ENCODE assay signal across 14 cellular contexts in genomic region chr7:44615793-44616192, GRCh38. TPM values are rescaled to one million over a fixed set of nuclear protein-coding genes. Genes with fewer than 3 reads are reported as not detected.
DNase-seq lines count a peak whose midpoint lies in the region; ATAC-seq, FAIRE-seq and TF ChIP-seq lines count a peak whose summit lies in the region.
"Had no signal": no experiment of that assay in that cellular context is flagged by ENCODE, and none has a peak within 500 bp of the region (broad histone marks: within the 10 kb centered on the region; RNA-seq: fewer than 3 reads in every experiment).

No MANE protein-coding gene starts in this region.

- H4K20me1 ChIP-seq in keratinocyte (ENCODE audit: control insufficient read depth, extremely low read depth, insufficient read depth, low read length) = peaks cover 3% of the 10 kb centered on the region

- peaks cover 94% of the 10 kb centered on the region for H3K79me2 ChIP-seq in keratinocyte (ENCODE audit: control insufficient read depth, insufficient read depth, low read length)

- no peaks in the 10 kb centered on the region for H3K9me3 Mint-ChIP-seq in activated B cell treated with CpG ODN at 0.5 μM for 24 hours
- H3K9me3 Mint-ChIP-seq: activated naive CD4-positive, alpha-beta T cell treated with anti-CD3 and anti-CD28 coated beads, Interleukin-2, amount 50 U/mL, for 72 hours; nephron had no signal

- CTCF ChIA-PET in activated B cell treated with CpG ODN at 0.5 μM for 24 hours (lab: Charles Lee) = interaction anchor here (0.9 kb wide), 1 partner anchor 20 kb away, joined by 3 read pairs; no protein-coding TSS in a partner anchor

- H3K27ac ChIP-seq in heart left ventricle = peak overlapping the region in 10 of 12 donors; percentile 5 to 81 (median 32)
- no peak overlapping the region for H3K27ac ChIP-seq in right cardiac atrium (ENCODE audit: low read length)
- peak overlapping the region; percentile 11 for H3K27ac ChIP-seq in keratinocyte (ENCODE audit: control insufficient read depth, insufficient read depth, low read length)
- H3K27ac ChIP-seq in suprapubic skin = peak overlapping the region; percentile 41

- DNase-seq in heart left ventricle (no peak), right cardiac atrium (no peak), activated B cell treated with CpG ODN at 0.5 μM for 24 hours (no peak), keratinocyte (ENCODE audit: low read depth, low spot score) (no peak), suprapubic skin (ENCODE audit: low spot score in 2 of 2) (peak in 1 of 2 donors; percentile 26), NCI-H1417 treated with DMSO at 0.1 percent for 48 hours (lab: John Stamatoyannopoulos, UW) (no peak), HuH-7.5 (ENCODE audit: low spot score) (no peak)
- DNase-seq: GOT3; stimulated activated naive CD4-positive, alpha-beta T cell treated with Interleukin-2 at 50 U/mL for 16 hours; T1000 had no signal

- no peak overlapping the region for H3K9ac ChIP-seq in keratinocyte (ENCODE audit: control insufficient read depth, extremely low read depth, insufficient read depth, low read length)

- H3K4me1 ChIP-seq in heart left ventricle (peaks cover 9 to 74% (median 42%) of the 10 kb centered on the region in 12 donors), right cardiac atrium (ENCODE audit: control insufficient read depth, insufficient read depth, low read length) (peaks cover 7% of the 10 kb centered on the region), keratinocyte (ENCODE audit: control insufficient read depth, extremely low read depth, insufficient read depth, low read length) (peaks cover 32% of the 10 kb centered on the region), suprapubic skin (peaks cover 68% of the 10 kb centered on the region)

- H3K36me3 Mint-ChIP-seq in activated B cell treated with CpG ODN at 0.5 μM for 24 hours (ENCODE audit: low read depth) = peaks cover 23% of the 10 kb centered on the region

- no peak overlapping the region for H3K4me3 Mint-ChIP-seq in activated B cell treated with CpG ODN at 0.5 μM for 24 hours
- H3K4me3 Mint-ChIP-seq: nephron had no signal

- peaks cover 0 to 13% (median 0%) of the 10 kb centered on the region in 9 donors for H3K36me3 ChIP-seq in heart left ventricle
- peaks cover 0 to 5% of the 10 kb centered on the region in 2 experiments for H3K36me3 ChIP-seq in keratinocyte (ENCODE audit: control insufficient read depth in 2 of 2, extremely low read depth in 1 of 2, insufficient read depth in 2 of 2, low read length in 2 of 2)
- H3K36me3 ChIP-seq in suprapubic skin = no peaks in the 10 kb centered on the region

- TF ChIP-seq POLR2A in heart left ventricle (IDR thresholded peaks at IDR 0.05) (no peak), suprapubic skin (IDR thresholded peaks at IDR 0.05) (no peak)

- TF ChIP-seq EP300 in suprapubic skin (IDR thresholded peaks at IDR 0.05) = no peak

- H3K4me1 Mint-ChIP-seq in activated B cell treated with CpG ODN at 0.5 μM for 24 hours = peaks cover 59% of the 10 kb centered on the region

- POLR2A ChIA-PET in activated B cell treated with CpG ODN at 0.5 μM for 24 hours (lab: Charles Lee) = interaction anchor here (0.7 to 2.2 kb wide), 3 partner anchors 9 to 59 kb away, joined by 3 to 9 read pairs (median 4); partner anchors contain the start of gene OGDH

- TF ChIP-seq CTCF in heart left ventricle (IDR thresholded peaks at IDR 0.05) (no peak), activated B cell treated with CpG ODN at 0.5 μM for 24 hours (IDR thresholded peaks at IDR 0.05) (no peak), keratinocyte (optimal IDR thresholded peaks at IDR 0.05 in 1 of 3, IDR thresholded peaks at IDR 0.05 in 1 of 3, conservative IDR thresholded peaks at IDR 0.05 in 1 of 3; ENCODE audit: extremely low read depth in 1 of 3, insufficient read depth in 2 of 3, low read length in 3 of 3) (no peak), suprapubic skin (IDR thresholded peaks at IDR 0.05) (no peak)

- no peaks in the 10 kb centered on the region for H3K9me1 ChIP-seq in keratinocyte (ENCODE audit: control insufficient read depth, extremely low read depth, insufficient read depth, low read length)

- no peaks in the 10 kb centered on the region for H3K9me3 ChIP-seq in heart left ventricle
- no peaks in the 10 kb centered on the region for H3K9me3 ChIP-seq in right cardiac atrium (ENCODE audit: control insufficient read depth, low read length)
- no peaks in the 10 kb centered on the region for H3K9me3 ChIP-seq in keratinocyte (ENCODE audit: control insufficient read depth, low read depth, low read length)
- no peaks in the 10 kb centered on the region for H3K9me3 ChIP-seq in suprapubic skin

- FAIRE-seq in keratinocyte (lab: Jason Lieb, UNC) = no peak
- FAIRE-seq: endometrium had no signal

- WGBS in heart left ventricle, 4 donors = 66 to 85% (median 73%) methylated on average over 5 of the region's 5 CpGs
- WGBS in right cardiac atrium = 86% methylated on average over 5 of the region's 5 CpGs
- 71% methylated on average over 5 of the region's 5 CpGs for WGBS in suprapubic skin

- peak overlapping the region; percentile 35 for H3K27ac Mint-ChIP-seq in activated B cell treated with CpG ODN at 0.5 μM for 24 hours

- dilution Hi-C loops in keratinocyte (cut with MboI; ENCODE audit: extremely low pct_ligation_motif_present, low sequenced_read_pairs) = no loop called here

- intact Hi-C loops in heart left ventricle (cut with DNase I) = no loop called here
- intact Hi-C loops in right cardiac atrium (cut with DNase I) = no loop called here
- intact Hi-C loops in activated B cell treated with CpG ODN at 0.5 μM for 24 hours (cut with micrococcal nuclease) = loop anchor here (1.0 kb wide), 1 partner anchor 18 kb away; no protein-coding TSS in a partner anchor

- H3K4me3 ChIP-seq in heart left ventricle (no peak overlapping the region), right cardiac atrium (ENCODE audit: low read length) (no peak overlapping the region), keratinocyte (ENCODE audit: control insufficient read depth in 2 of 3, extremely low read depth in 1 of 3, insufficient read depth in 2 of 3, low read depth in 1 of 3, low read length in 3 of 3) (no peak overlapping the region), suprapubic skin (no peak overlapping the region)

- H2AFZ ChIP-seq in keratinocyte (ENCODE audit: control insufficient read depth, low read length) = no peak overlapping the region

- ATAC-seq in heart left ventricle (no peak), right cardiac atrium (no peak), activated B cell treated with CpG ODN at 0.5 μM for 24 hours (ENCODE audit: low read depth) (no peak), HG03095 (IDR thresholded peaks at IDR 0.05; ENCODE audit: unreplicated experiment) (no peak)
- ATAC-seq: activated naive CD4-positive, alpha-beta T cell treated with anti-CD3 and anti-CD28 coated beads, Interleukin-2, amount 50 U/mL, for 72 hours had no signal

- H3K27me3 ChIP-seq in heart left ventricle = no peaks in the 10 kb centered on the region
- no peaks in the 10 kb centered on the region for H3K27me3 ChIP-seq in right cardiac atrium (ENCODE audit: control insufficient read depth, insufficient read depth)
- H3K27me3 ChIP-seq in keratinocyte (ENCODE audit: control insufficient read depth, extremely low read depth, insufficient read depth, low read length) = no peaks in the 10 kb centered on the region
- no peaks in the 10 kb centered on the region for H3K27me3 ChIP-seq in suprapubic skin

- H3K4me2 ChIP-seq in keratinocyte (ENCODE audit: control insufficient read depth, extremely low read depth, insufficient read depth, low read depth, low read length) = no peak overlapping the region

- no peaks in the 10 kb centered on the region for H3K27me3 Mint-ChIP-seq in activated B cell treated with CpG ODN at 0.5 μM for 24 hours

RNA-seq across cellular contexts. Expression of gene OGDH, which starts 9.4 kb away (rescaled TPM):
- total RNA-seq in heart left ventricle = 100 to 1,000 TPM; 394 to 789 (median 635) TPM
- 100 to 1,000 TPM; 247 to 519 TPM for polyA plus RNA-seq in heart left ventricle
- 100 to 1,000 TPM; 347 to 406 (median 380) TPM for total RNA-seq in right cardiac atrium
- polyA plus RNA-seq in right cardiac atrium = 168 TPM
- 79.5 and 81.7 TPM in 2 replicates for total RNA-seq in activated B cell treated with CpG ODN at 0.5 μM for 24 hours
- polyA plus RNA-seq in keratinocyte = 34.4 to 79.9 TPM (median 46.4 TPM) in 3 replicates
- polyA plus RNA-seq in keratinocyte (2011; ENCODE audit: low read depth) = 37.6 TPM
- polyA plus RNA-seq in keratinocyte (2011; cell fraction: cytosol; rRNA removed) = 53.1 and 67.3 TPM in 2 replicates
- 137 and 149 TPM in 2 replicates for polyA plus RNA-seq in keratinocyte (2011; cell fraction: nucleus; rRNA removed)
- polyA plus RNA-seq in keratinocyte (2012; ENCODE audit: low replicate concordance) = 74.3 and 78.0 TPM in 2 replicates
- polyA minus RNA-seq in keratinocyte = 119 to 232 TPM (median 133 TPM) in 3 replicates
- polyA minus RNA-seq in keratinocyte (2011; cell fraction: cytosol; rRNA and poly(A)+ RNA removed) = 96.3 TPM
- polyA minus RNA-seq in keratinocyte (2011; cell fraction: nucleus; rRNA and poly(A)+ RNA removed) = 138 and 184 TPM in 2 replicates
- total RNA-seq in suprapubic skin = 100 to 1,000 TPM in 3 of 4 donors, 10 to 100 TPM in 1; 98.6 to 146 (median 127) TPM

RNA-seq across cellular contexts. Expression of gene TMED4, which starts 33.8 kb away (rescaled TPM):
- 100 to 1,000 TPM in 2 of 9 donors, 10 to 100 TPM in 7; 55.4 to 129 (median 68.9) TPM for total RNA-seq in heart left ventricle
- polyA plus RNA-seq in heart left ventricle = 10 to 100 TPM; 48.5 to 49.5 TPM
- 10 to 100 TPM; 63.2 to 75.2 (median 66.6) TPM for total RNA-seq in right cardiac atrium
- 63.9 TPM for polyA plus RNA-seq in right cardiac atrium
- 61.7 and 70.1 TPM in 2 replicates for total RNA-seq in activated B cell treated with CpG ODN at 0.5 μM for 24 hours
- 45.8 to 52.0 TPM (median 47.6 TPM) in 3 replicates for polyA plus RNA-seq in keratinocyte
- polyA plus RNA-seq in keratinocyte (2011; ENCODE audit: low read depth) = 14.9 TPM
- polyA plus RNA-seq in keratinocyte (2011; cell fraction: cytosol; rRNA removed) = 26.9 and 30.9 TPM in 2 replicates
- polyA plus RNA-seq in keratinocyte (2011; cell fraction: nucleus; rRNA removed) = 96.2 and 102 TPM in 2 replicates
- polyA plus RNA-seq in keratinocyte (2012; ENCODE audit: low replicate concordance) = 29.1 and 43.1 TPM in 2 replicates
- polyA minus RNA-seq in keratinocyte = 41.7 to 49.6 TPM (median 43.4 TPM) in 3 replicates
- polyA minus RNA-seq in keratinocyte (2011; cell fraction: cytosol; rRNA and poly(A)+ RNA removed) = 69.8 TPM
- 38.5 and 48.6 TPM in 2 replicates for polyA minus RNA-seq in keratinocyte (2011; cell fraction: nucleus; rRNA and poly(A)+ RNA removed)
- total RNA-seq in suprapubic skin = 100 to 1,000 TPM in 1 of 4 donors, 10 to 100 TPM in 3; 76.8 to 101 (median 93.2) TPM

RNA-seq across cellular contexts. Expression of gene DDX56, which starts 42.1 kb away (rescaled TPM):
- total RNA-seq in heart left ventricle (10 to 100 TPM; 19.4 to 43.4 (median 28.4) TPM), right cardiac atrium (10 to 100 TPM; 23.4 to 35.5 (median 28.2) TPM), activated B cell treated with CpG ODN at 0.5 μM for 24 hours (92.6 and 99.7 TPM in 2 replicates), suprapubic skin (100 to 1,000 TPM in 1 of 4 donors, 10 to 100 TPM in 3; 58.3 to 109 (median 69.5) TPM)
- polyA plus RNA-seq in heart left ventricle (10 to 100 TPM; 34.1 to 39.3 TPM), right cardiac atrium (24.1 TPM), keratinocyte (79.9 to 95.6 TPM (median 81.6 TPM) in 3 replicates)
- 35.3 TPM for polyA plus RNA-seq in keratinocyte (2011; ENCODE audit: low read depth)
- 55.7 and 62.8 TPM in 2 replicates for polyA plus RNA-seq in keratinocyte (2011; cell fraction: cytosol; rRNA removed)
- polyA plus RNA-seq in keratinocyte (2011; cell fraction: nucleus; rRNA removed) = 162 and 178 TPM in 2 replicates
- polyA plus RNA-seq in keratinocyte (2012; ENCODE audit: low replicate concordance) = 71.2 and 71.6 TPM in 2 replicates
- polyA minus RNA-seq in keratinocyte = 71.9 to 122 TPM (median 76.6 TPM) in 3 replicates
- 36.3 TPM for polyA minus RNA-seq in keratinocyte (2011; cell fraction: cytosol; rRNA and poly(A)+ RNA removed)
- 50.8 and 65.9 TPM in 2 replicates for polyA minus RNA-seq in keratinocyte (2011; cell fraction: nucleus; rRNA and poly(A)+ RNA removed)
